In genomic region chr2:231433990-231434389, GRCh38 we compare ENCODE assay signal across 24 cellular contexts. TPM values are rescaled to one million over a fixed set of nuclear protein-coding genes. Genes with fewer than 3 reads are reported as not detected.
"Had no signal": no experiment of that assay in that cellular context is flagged by ENCODE, and none has a peak within 500 bp of the region (broad histone marks: within the 10 kb centered on the region; RNA-seq: fewer than 3 reads in every experiment).

No MANE protein-coding gene starts in this region.

- H3K36me3 ChIP-seq: breast epithelium had no signal

- H3K4me1 Mint-ChIP-seq: activated B cell treated with CpG ODN at 0.5 μM for 24 hours, T-helper 17 cell had no signal

- H3K27me3 Mint-ChIP-seq: activated B cell treated with CpG ODN at 0.5 μM for 24 hours; activated naive CD4-positive, alpha-beta T cell treated with anti-CD3 and anti-CD28 coated beads, Interleukin-2, amount 10 ng/mL, durations not matched to agents 7 days and 5 days; T-helper 17 cell had no signal

- H3K36me3 Mint-ChIP-seq: activated naive CD4-positive, alpha-beta T cell treated with anti-CD3 and anti-CD28 coated beads, Interleukin-2, amount 10 ng/mL, durations not matched to agents 7 days and 5 days had no signal

- H3K27ac ChIP-seq: breast epithelium had no signal

- DNase-seq: activated B cell treated with CpG ODN at 0.5 μM for 24 hours; activated CD4-positive, alpha-beta memory T cell treated with anti-CD3 and anti-CD28 coated beads, Interleukin-2, amount 10 ng/mL, durations not matched to agents 7 days and 5 days; activated CD4-positive, alpha-beta T cell treated with anti-CD3 and anti-CD28 coated beads for 1 hour; activated CD4-positive, alpha-beta T cell treated with anti-CD3 and anti-CD28 coated beads, Interleukin-2, amount 10 ng/mL, durations not matched to agents 7 days and 5 days; activated gamma-delta T cell treated with Interleukin-2 at 50 U/mL for 16 hours; activated naive CD4-positive, alpha-beta T cell treated with anti-CD3 and anti-CD28 coated beads, Interleukin-2, amount 10 ng/mL, durations not matched to agents 7 days and 5 days; activated naive CD8-positive, alpha-beta T cell treated with anti-CD3 and anti-CD28 coated beads, Interleukin-2, amount 10 ng/mL, durations not matched to agents 7 days and 5 days; central memory CD4-positive, alpha-beta T cell; Karpas-422; MM.1S; NCI-H1105; NCI-H1436; NCI-H1694 treated with DMSO at 0.1 percent for 48 hours; NCI-H2029 treated with DMSO at 0.1 percent for 48 hours; NCI-H345; NCI-H510A; NCI-H526 treated with DMSO at 0.1 percent for 48 hours; NCI-H82; SIG-M5; T-helper 17 cell; T-helper 9 cell had no signal

- H3K4me3 Mint-ChIP-seq: activated B cell treated with CpG ODN at 0.5 μM for 24 hours; activated CD4-positive, alpha-beta memory T cell treated with anti-CD3 and anti-CD28 coated beads, Interleukin-2, amount 10 ng/mL, durations not matched to agents 7 days and 5 days; activated CD4-positive, alpha-beta T cell treated with anti-CD3 and anti-CD28 coated beads, Interleukin-2, amount 10 ng/mL, durations not matched to agents 7 days and 5 days; activated naive CD4-positive, alpha-beta T cell treated with anti-CD3 and anti-CD28 coated beads, Interleukin-2, amount 10 ng/mL, durations not matched to agents 7 days and 5 days; activated naive CD8-positive, alpha-beta T cell treated with anti-CD3 and anti-CD28 coated beads, Interleukin-2, amount 10 ng/mL, durations not matched to agents 7 days and 5 days; T-helper 17 cell had no signal

- H3K4me3 ChIP-seq: breast epithelium, K562 had no signal

- H3K27me3 ChIP-seq: breast epithelium had no signal

- H3K4me1 ChIP-seq: breast epithelium had no signal

- ATAC-seq: K562, T-helper 17 cell had no signal

- H3K27ac Mint-ChIP-seq: activated B cell treated with CpG ODN at 0.5 μM for 24 hours; activated CD4-positive, alpha-beta memory T cell treated with anti-CD3 and anti-CD28 coated beads, Interleukin-2, amount 10 ng/mL, durations not matched to agents 7 days and 5 days; activated CD4-positive, alpha-beta T cell treated with anti-CD3 and anti-CD28 coated beads, Interleukin-2, amount 10 ng/mL, durations not matched to agents 7 days and 5 days; activated naive CD4-positive, alpha-beta T cell treated with anti-CD3 and anti-CD28 coated beads, Interleukin-2, amount 10 ng/mL, durations not matched to agents 7 days and 5 days; activated naive CD8-positive, alpha-beta T cell treated with anti-CD3 and anti-CD28 coated beads, Interleukin-2, amount 10 ng/mL, durations not matched to agents 7 days and 5 days; activated T-helper 2 cell treated with anti-CD3 and anti-CD28 coated beads, Interferon-gamma antibody, Interleukin-2, Interleukin-4, amounts not matched to agents 10 μg/mL and 5 μg/mL and 100 μg/mL, durations not matched to agents 14 hours and 24 hours and 36 hours; T-helper 17 cell had no signal

RNA-seq across cellular contexts. Expression of gene B3GNT7, which starts 38.5 kb away (rescaled TPM):
- total RNA-seq: activated CD4-positive, alpha-beta T cell treated with anti-CD3 and anti-CD28 coated beads, Interleukin-2, amount 10 ng/mL, durations not matched to agents 7 days and 5 days had no signal
- polyA plus RNA-seq: K562 had no signal
